Comparison of ENCODE assay signal across 8 cellular contexts in the genomic region with DNA sequence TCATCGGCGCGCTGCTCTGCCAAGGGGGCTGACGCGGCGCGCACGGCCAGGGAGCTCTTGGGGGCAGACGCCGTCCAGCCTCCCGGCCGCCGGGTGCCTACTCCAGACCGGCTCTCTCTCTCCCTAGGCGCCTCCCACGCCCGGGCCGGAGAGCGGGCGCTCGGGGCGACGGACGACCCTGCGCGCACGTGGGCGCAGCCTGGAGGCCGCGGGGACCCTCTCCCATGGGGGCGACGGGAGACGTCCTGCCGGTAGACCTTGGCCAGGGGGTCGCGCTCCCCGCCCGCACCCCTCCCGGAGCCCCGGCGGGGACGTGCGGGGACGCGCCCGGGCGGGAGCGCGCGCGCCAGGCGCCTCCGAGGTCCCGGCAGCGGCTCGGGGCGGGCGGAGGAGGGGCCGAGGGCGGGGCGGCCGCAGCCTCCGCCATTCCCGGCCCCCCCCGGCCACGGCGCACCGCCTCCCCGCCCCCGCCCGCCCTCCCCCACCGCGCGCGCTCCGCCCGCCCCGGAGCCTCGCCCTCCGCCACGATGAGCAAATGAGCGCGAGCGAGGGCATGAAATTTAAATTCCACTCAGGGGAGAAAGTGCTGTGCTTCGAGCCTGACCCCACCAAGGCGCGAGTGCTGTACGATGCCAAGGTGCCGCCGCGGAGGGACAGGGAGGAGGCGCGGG. TPM values are rescaled to one million over a fixed set of nuclear protein-coding genes. Genes with fewer than 3 reads are reported as not detected.
DNase-seq lines count a peak whose midpoint lies in the region; ATAC-seq and TF ChIP-seq lines count a peak whose summit lies in the region.

A gene with protein sequence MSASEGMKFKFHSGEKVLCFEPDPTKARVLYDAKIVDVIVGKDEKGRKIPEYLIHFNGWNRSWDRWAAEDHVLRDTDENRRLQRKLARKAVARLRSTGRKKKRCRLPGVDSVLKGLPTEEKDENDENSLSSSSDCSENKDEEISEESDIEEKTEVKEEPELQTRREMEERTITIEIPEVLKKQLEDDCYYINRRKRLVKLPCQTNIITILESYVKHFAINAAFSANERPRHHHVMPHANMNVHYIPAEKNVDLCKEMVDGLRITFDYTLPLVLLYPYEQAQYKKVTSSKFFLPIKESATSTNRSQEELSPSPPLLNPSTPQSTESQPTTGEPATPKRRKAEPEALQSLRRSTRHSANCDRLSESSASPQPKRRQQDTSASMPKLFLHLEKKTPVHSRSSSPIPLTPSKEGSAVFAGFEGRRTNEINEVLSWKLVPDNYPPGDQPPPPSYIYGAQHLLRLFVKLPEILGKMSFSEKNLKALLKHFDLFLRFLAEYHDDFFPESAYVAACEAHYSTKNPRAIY (plus strand): TSS at position 509 of the 671 bp plus-strand sequence. CDS start 27 bp downstream, at position 536.

- no peak for TF ChIP-seq CTCF in CD4-positive, alpha-beta T cell (IDR thresholded peaks at IDR 0.05)
- TF ChIP-seq CTCF in cardiac muscle cell (IDR thresholded peaks at IDR 0.05; ENCODE audit: low read depth, low read length) = no peak
- TF ChIP-seq CTCF in ovary (IDR thresholded peaks at IDR 0.05) = no peak

- H3K27ac ChIP-seq in CD4-positive, alpha-beta T cell (ENCODE audit: low read depth, low read length) = peak within 1 kb of the TSS; percentile 91
- H3K27ac ChIP-seq in SJSA1 (peak within 1 kb of the TSS; percentile 91), adipose tissue (ENCODE audit: low read depth, low read length) (peak within 1 kb of the TSS; percentile 79), cardiac muscle cell (peak within 1 kb of the TSS; percentile 91), ovary (peak within 1 kb of the TSS; percentile 68 to 83)

- no peaks in the 10 kb centered on the region for H3K9me3 ChIP-seq in CD4-positive, alpha-beta T cell (ENCODE audit: control insufficient read depth, low read length)
- no peaks in the 10 kb centered on the region for H3K9me3 ChIP-seq in SJSA1 (replicated peaks)
- H3K9me3 ChIP-seq in cardiac muscle cell (ENCODE audit: low read depth) = no peaks in the 10 kb centered on the region
- H3K9me3 ChIP-seq in ovary = no peaks in the 10 kb centered on the region

- intact Hi-C loops in CD4-positive, alpha-beta T cell (cut with DNase I, micrococcal nuclease) = loop anchor here (1.0 to 10.0 kb wide), 4 partner anchors 12 to 1743 kb away; a partner anchor contains a TSS
- intact Hi-C loops in ovary (cut with DNase I) = loop anchor here in 2 of 4 donors (5.0 kb wide), 1 partner anchor 226 kb away; no protein-coding TSS in a partner anchor

- peaks cover 35% of the 10 kb centered on the region for H3K36me3 Mint-ChIP-seq in CD4-positive, alpha-beta T cell (ENCODE audit: low read depth)

- H3K27me3 ChIP-seq in CD4-positive, alpha-beta T cell (ENCODE audit: control insufficient read depth, insufficient read depth, low read length) = no peaks in the 10 kb centered on the region
- H3K27me3 ChIP-seq in SJSA1 (replicated peaks) (no peaks in the 10 kb centered on the region), cardiac muscle cell (no peaks in the 10 kb centered on the region), ovary (no peaks in the 10 kb centered on the region)

- H3K36me3 ChIP-seq in SJSA1 (peaks cover 17% of the 10 kb centered on the region), cardiac muscle cell (peaks cover 9% of the 10 kb centered on the region), ovary (no peaks in the 10 kb centered on the region)

- H3K4me3 ChIP-seq in SJSA1 = peak within 1 kb of the TSS; percentile 84
- H3K4me3 ChIP-seq in cardiac muscle cell = peak within 1 kb of the TSS; percentile 88
- peak within 1 kb of the TSS; percentile 52 for H3K4me3 ChIP-seq in ovary

- peaks cover 10% of the 10 kb centered on the region for H3K4me1 ChIP-seq in SJSA1 (replicated peaks)
- H3K4me1 ChIP-seq in cardiac muscle cell (ENCODE audit: low read depth) = no peaks in the 10 kb centered on the region
- H3K4me1 ChIP-seq in ovary (ENCODE audit: insufficient read depth) = no peaks in the 10 kb centered on the region

- no peaks in the 10 kb centered on the region for H3K27me3 Mint-ChIP-seq in CD4-positive, alpha-beta T cell

- POLR2A ChIA-PET in CD4-positive, alpha-beta T cell (lab: Charles Lee) = interaction anchor here (0.9 to 3.4 kb wide), 5 partner anchors 10 to 1033 kb away, joined by 3 to 17 read pairs (median 4); a partner anchor contains a TSS

- peak within 1 kb of the TSS; percentile 94 for H3K27ac Mint-ChIP-seq in CD4-positive, alpha-beta T cell

- CTCF ChIA-PET in CD4-positive, alpha-beta T cell (lab: Charles Lee) = interaction anchor here (0.6 to 3.0 kb wide), 5 partner anchors 9 to 226 kb away, joined by 3 to 9 read pairs (median 4); no protein-coding TSS in a partner anchor

- no peak for TF ChIP-seq EP300 in ovary (IDR thresholded peaks at IDR 0.05)

- peak within 1 kb of the TSS; percentile 90 for H3K4me3 Mint-ChIP-seq in CD4-positive, alpha-beta T cell

- peaks cover 26% of the 10 kb centered on the region for H3K4me1 Mint-ChIP-seq in CD4-positive, alpha-beta T cell (ENCODE audit: low read depth)

- WGBS in adipose tissue, 3 donors = 0 to 44% (median 1%) methylated on average over 6 to 69 of the region's 93 CpGs
- WGBS in ovary, 3 donors = 40 to 54% (median 45%) methylated on average over 35 to 93 of the region's 93 CpGs

- peak; percentile 43 for ATAC-seq in CD4-positive, alpha-beta T cell (ENCODE audit: poor library complexity)
- ATAC-seq in HG03354 (IDR thresholded peaks at IDR 0.05; ENCODE audit: poor library complexity, severe bottlenecking, unreplicated experiment) = peak; percentile 17

- DNase-seq in CD4-positive, alpha-beta T cell = peak in 8 of 10 experiments; percentile 34 to 69 (median 56)
- DNase-seq in SJSA1 (ENCODE audit: low read depth in 1 of 2, low spot score in 2 of 2) = peak; percentile 67 to 73
- peak; percentile 78 to 83 for DNase-seq in cardiac muscle cell (ENCODE audit: low read depth in 1 of 2, low spot score in 1 of 2)
- DNase-seq in ovary = peak; percentile 55 to 77 (median 70)
- DNase-seq in HPDE6-E6E7 (ENCODE audit: extremely low spot score) = no peak

- TF ChIP-seq POLR2A in GM19099 (IDR thresholded peaks at IDR 0.05; ENCODE audit: extremely low read depth, insufficient read length, low read depth) (peak; percentile 45), ovary (IDR thresholded peaks at IDR 0.05) (no peak)

- no peaks in the 10 kb centered on the region for H3K9me3 Mint-ChIP-seq in CD4-positive, alpha-beta T cell

RNA-seq across cellular contexts. Expression of the gene that starts here (rescaled TPM):
- 100 to 1,000 TPM; 126 to 137 TPM for total RNA-seq in CD4-positive, alpha-beta T cell
- total RNA-seq in SJSA1 (2014; rRNA removed; shearing (Covaris generic)) = 22.9 and 31.4 TPM in 2 replicates
- polyA plus RNA-seq in adipose tissue (10 to 100 TPM in 2 of 3 donors, 1 to 10 TPM in 1; 8.5 to 38.6 (median 16.7) TPM), cardiac muscle cell (11.7 and 16.4 TPM in 2 replicates), ovary (10 to 100 TPM; 12.3 to 33.5 TPM)
- total RNA-seq in cardiac muscle cell (14.2 and 15.4 TPM in 2 replicates), ovary (10 to 100 TPM; 13.4 to 19.3 (median 16.2) TPM)
